Comparison of ENCODE assay signal across 1 cellular context in the genomic region with DNA sequence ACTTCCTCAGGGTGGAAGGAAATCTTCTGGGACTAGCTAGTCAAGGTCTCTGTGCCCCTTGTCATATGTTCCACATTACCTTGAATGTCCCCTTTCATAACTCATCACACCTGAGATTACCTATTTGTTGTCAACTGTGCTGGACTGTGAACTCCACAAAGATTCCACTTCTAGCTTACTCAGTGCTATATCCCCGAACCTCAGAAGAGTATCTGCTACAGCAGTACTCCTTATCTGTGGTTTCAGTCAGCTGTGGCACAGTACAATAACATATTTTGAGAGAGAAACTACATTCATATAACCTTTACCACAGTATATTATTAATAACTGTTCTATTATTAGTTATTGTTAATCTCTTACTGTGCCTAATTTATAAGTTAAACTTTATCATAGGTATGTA.
TF ChIP-seq lines count a peak whose summit lies in the region.

No MANE protein-coding gene starts in this region.

TF ChIP-seq in HepG2, 621 proteins besides CTCF, POLR2A, EP300 and RAD21:
- TF ChIP-seq, protein P1, sequence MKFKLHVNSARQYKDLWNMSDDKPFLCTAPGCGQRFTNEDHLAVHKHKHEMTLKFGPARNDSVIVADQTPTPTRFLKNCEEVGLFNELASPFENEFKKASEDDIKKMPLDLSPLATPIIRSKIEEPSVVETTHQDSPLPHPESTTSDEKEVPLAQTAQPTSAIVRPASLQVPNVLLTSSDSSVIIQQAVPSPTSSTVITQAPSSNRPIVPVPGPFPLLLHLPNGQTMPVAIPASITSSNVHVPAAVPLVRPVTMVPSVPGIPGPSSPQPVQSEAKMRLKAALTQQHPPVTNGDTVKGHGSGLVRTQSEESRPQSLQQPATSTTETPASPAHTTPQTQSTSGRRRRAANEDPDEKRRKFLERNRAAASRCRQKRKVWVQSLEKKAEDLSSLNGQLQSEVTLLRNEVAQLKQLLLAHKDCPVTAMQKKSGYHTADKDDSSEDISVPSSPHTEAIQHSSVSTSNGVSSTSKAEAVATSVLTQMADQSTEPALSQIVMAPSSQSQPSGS (CRISPR knock-in tag; IDR thresholded peaks at IDR 0.05), result no peak
- no peak for TF ChIP-seq ZNF296 (CRISPR knock-in tag; conservative IDR thresholded peaks at IDR 0.05)
- TF ChIP-seq NR0B2 (CRISPR knock-in tag; IDR thresholded peaks at IDR 0.05), result no peak
- TF ChIP-seq FOXK2 (IDR thresholded peaks at IDR 0.05), result no peak
- TF ChIP-seq RBM39 (IDR thresholded peaks at IDR 0.05; ENCODE audit: low read depth, low read length, poor library complexity, severe bottlenecking), result no peak
- TF ChIP-seq, protein P2, sequence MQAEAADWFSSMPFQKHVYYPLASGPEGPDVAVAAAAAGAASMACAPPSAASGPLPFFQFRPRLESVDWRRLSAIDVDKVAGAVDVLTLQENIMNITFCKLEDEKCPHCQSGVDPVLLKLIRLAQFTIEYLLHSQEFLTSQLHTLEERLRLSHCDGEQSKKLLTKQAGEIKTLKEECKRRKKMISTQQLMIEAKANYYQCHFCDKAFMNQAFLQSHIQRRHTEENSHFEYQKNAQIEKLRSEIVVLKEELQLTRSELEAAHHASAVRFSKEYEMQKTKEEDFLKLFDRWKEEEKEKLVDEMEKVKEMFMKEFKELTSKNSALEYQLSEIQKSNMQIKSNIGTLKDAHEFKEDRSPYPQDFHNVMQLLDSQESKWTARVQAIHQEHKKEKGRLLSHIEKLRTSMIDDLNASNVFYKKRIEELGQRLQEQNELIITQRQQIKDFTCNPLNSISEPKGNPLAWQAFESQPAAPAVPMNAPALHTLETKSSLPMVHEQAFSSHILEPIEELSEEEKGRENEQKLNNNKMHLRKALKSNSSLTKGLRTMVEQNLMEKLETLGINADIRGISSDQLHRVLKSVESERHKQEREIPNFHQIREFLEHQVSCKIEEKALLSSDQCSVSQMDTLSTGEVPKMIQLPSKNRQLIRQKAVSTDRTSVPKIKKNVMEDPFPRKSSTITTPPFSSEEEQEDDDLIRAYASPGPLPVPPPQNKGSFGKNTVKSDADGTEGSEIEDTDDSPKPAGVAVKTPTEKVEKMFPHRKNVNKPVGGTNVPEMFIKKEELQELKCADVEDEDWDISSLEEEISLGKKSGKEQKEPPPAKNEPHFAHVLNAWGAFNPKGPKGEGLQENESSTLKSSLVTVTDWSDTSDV (CRISPR knock-in tag; IDR thresholded peaks at IDR 0.05), result no peak
- TF ChIP-seq FOSL2 (CRISPR knock-in tag; IDR thresholded peaks at IDR 0.05), result no peak
- no peak for TF ChIP-seq HNRNPL (IDR thresholded peaks at IDR 0.05; ENCODE audit: low read depth, low read length)
- no peak for TF ChIP-seq ZNF337 (CRISPR knock-in tag; IDR thresholded peaks at IDR 0.05; ENCODE audit: borderline replicate concordance, low read depth)
- TF ChIP-seq ZNF652 (CRISPR knock-in tag; IDR thresholded peaks at IDR 0.05; ENCODE audit: borderline replicate concordance, low read depth), result no peak
- no peak for TF ChIP-seq SKI (IDR thresholded peaks at IDR 0.05; ENCODE audit: partially characterized antibody)
- TF ChIP-seq SNRNP70 (IDR thresholded peaks at IDR 0.05; ENCODE audit: low read depth, low read length), result no peak
